ENCODE assay signal across 10 cellular contexts in genomic region chr15:96346409-96346808, GRCh38. TPM values are rescaled to one million over a fixed set of nuclear protein-coding genes. Genes with fewer than 3 reads are reported as not detected.
DNase-seq lines count a peak whose midpoint lies in the region; ATAC-seq and TF ChIP-seq lines count a peak whose summit lies in the region.
"Had no signal": no experiment of that assay in that cellular context is flagged by ENCODE, and none has a peak within 500 bp of the region (broad histone marks: within the 10 kb centered on the region; RNA-seq: fewer than 3 reads in every experiment).

No MANE protein-coding gene starts in this region.

- peaks cover 8% of the 10 kb centered on the region for H3K9me3 ChIP-seq in CD4-positive, alpha-beta T cell (ENCODE audit: control insufficient read depth, low read length)
- no peaks in the 10 kb centered on the region for H3K9me3 ChIP-seq in psoas muscle

- ATAC-seq in CD4-positive, alpha-beta T cell (ENCODE audit: poor library complexity), result no peak
- ATAC-seq in WTC11, result no peak
- ATAC-seq in psoas muscle, result no peak
- no peak for ATAC-seq in GM21825 (IDR thresholded peaks at IDR 0.05; ENCODE audit: unreplicated experiment)
- ATAC-seq in HG03108 (IDR thresholded peaks at IDR 0.05; ENCODE audit: unreplicated experiment), result no peak

- no peak overlapping the region for H3K27ac ChIP-seq in CD4-positive, alpha-beta T cell (ENCODE audit: low read depth, low read length)
- peak overlapping the region; percentile 94 for H3K27ac ChIP-seq in psoas muscle
- H3K27ac ChIP-seq: C4-2B had no signal

- intact Hi-C loops in CD4-positive, alpha-beta T cell (cut with DNase I, micrococcal nuclease), result no loop called here
- intact Hi-C loops in psoas muscle (cut with DNase I), result loop anchor here in 1 of 2 donors (5.0 kb wide), 1 partner anchor 1084 kb away; no protein-coding TSS in a partner anchor

- no peaks in the 10 kb centered on the region for H3K36me3 ChIP-seq in psoas muscle (ENCODE audit: insufficient read depth in 1 of 2, low read depth in 1 of 2)

- no peaks in the 10 kb centered on the region for H3K4me1 Mint-ChIP-seq in CD4-positive, alpha-beta T cell (ENCODE audit: low read depth)
- peaks cover 84% of the 10 kb centered on the region for H3K4me1 Mint-ChIP-seq in WTC11
- H3K4me1 Mint-ChIP-seq: activated CD4-positive, alpha-beta memory T cell treated with anti-CD3 and anti-CD28 coated beads, Interleukin-2, amount 10 ng/mL, durations not matched to agents 7 days and 5 days had no signal

- peaks cover 100% of the 10 kb centered on the region for H3K27me3 Mint-ChIP-seq in CD4-positive, alpha-beta T cell
- no peaks in the 10 kb centered on the region; the same call in 1 of the 2 replicates for H3K27me3 Mint-ChIP-seq in WTC11 (ENCODE audit: low read depth)

- H3K27ac Mint-ChIP-seq in CD4-positive, alpha-beta T cell, result no peak overlapping the region
- no peak overlapping the region for H3K27ac Mint-ChIP-seq in WTC11
- H3K27ac Mint-ChIP-seq: activated CD4-positive, alpha-beta memory T cell treated with anti-CD3 and anti-CD28 coated beads, Interleukin-2, amount 10 ng/mL, durations not matched to agents 7 days and 5 days had no signal

- peak overlapping the region; percentile 25 for H3K4me3 Mint-ChIP-seq in CD4-positive, alpha-beta T cell
- H3K4me3 Mint-ChIP-seq in WTC11, result peak overlapping the region; percentile 81
- H3K4me3 Mint-ChIP-seq: activated CD4-positive, alpha-beta memory T cell treated with anti-CD3 and anti-CD28 coated beads, Interleukin-2, amount 10 ng/mL, durations not matched to agents 7 days and 5 days had no signal

- no peaks in the 10 kb centered on the region for H3K4me1 ChIP-seq in psoas muscle

- peaks cover 98% of the 10 kb centered on the region for H3K27me3 ChIP-seq in CD4-positive, alpha-beta T cell (ENCODE audit: control insufficient read depth, insufficient read depth, low read length)
- no peaks in the 10 kb centered on the region for H3K27me3 ChIP-seq in psoas muscle (ENCODE audit: insufficient read depth in 3 of 3, low read length in 2 of 3)

- H3K36me3 Mint-ChIP-seq in CD4-positive, alpha-beta T cell (ENCODE audit: low read depth), result no peaks in the 10 kb centered on the region
- no peaks in the 10 kb centered on the region for H3K36me3 Mint-ChIP-seq in WTC11

- 72 to 86% (median 72%) methylated on average over 3 of the region's 3 CpGs for WGBS in psoas muscle, 3 donors

- H3K4me3 ChIP-seq in fibroblast of pulmonary artery (replicated peaks; ENCODE audit: low read depth, low read length) (peak overlapping the region; percentile 56), psoas muscle (peak overlapping the region; percentile 92)

- no peaks in the 10 kb centered on the region for H3K9me3 Mint-ChIP-seq in CD4-positive, alpha-beta T cell
- no peaks in the 10 kb centered on the region for H3K9me3 Mint-ChIP-seq in WTC11
- H3K9me3 Mint-ChIP-seq: activated CD4-positive, alpha-beta memory T cell treated with anti-CD3 and anti-CD28 coated beads, Interleukin-2, amount 10 ng/mL, durations not matched to agents 7 days and 5 days had no signal

- POLR2A ChIA-PET in CD4-positive, alpha-beta T cell (lab: Charles Lee), result no interaction called here
- POLR2A ChIA-PET in WTC11 (lab: Charles Lee), result no interaction called here

- no peak for TF ChIP-seq CTCF in CD4-positive, alpha-beta T cell (IDR thresholded peaks at IDR 0.05)
- TF ChIP-seq CTCF in WTC11 (IDR thresholded peaks at IDR 0.05) (no peak), fibroblast of pulmonary artery (IDR thresholded peaks at IDR 0.05; ENCODE audit: low read length, missing control alignments) (no peak), psoas muscle (IDR thresholded peaks at IDR 0.05) (no peak)

- DNase-seq in CD4-positive, alpha-beta T cell, result no peak
- no peak for DNase-seq in WTC11 (ENCODE audit: low spot score)
- DNase-seq in fibroblast of pulmonary artery (ENCODE audit: low read depth), result no peak
- DNase-seq in psoas muscle, result no peak
- DNase-seq in DMS79 (lab: John Stamatoyannopoulos, UW), result no peak
- DNase-seq in NCI-H2171 treated with DMSO at 0.1 percent for 48 hours (lab: John Stamatoyannopoulos, UW), result no peak
- DNase-seq: activated CD4-positive, alpha-beta memory T cell treated with anti-CD3 and anti-CD28 coated beads, Interleukin-2, amount 10 ng/mL, durations not matched to agents 7 days and 5 days had no signal

- CTCF ChIA-PET in CD4-positive, alpha-beta T cell (lab: Charles Lee), result no interaction called here
- CTCF ChIA-PET in WTC11 (lab: Charles Lee), result interaction anchor here (0.8 to 2.5 kb wide), 4 partner anchors 11 to 585 kb away, joined by 3 to 14 read pairs (median 4); no protein-coding TSS in a partner anchor

TF ChIP-seq in WTC11, 78 proteins besides CTCF, POLR2A, EP300 and RAD21:
- no peak for TF ChIP-seq E2F4 (CRISPR knock-in tag; IDR thresholded peaks at IDR 0.05; ENCODE audit: borderline replicate concordance, low read depth)
TF ChIP-seq in WTC11: peak in this region for 0.

RNA-seq across cellular contexts. Expression of gene NR2F2, which starts 15.9 kb away (rescaled TPM):
- not detected for total RNA-seq in CD4-positive, alpha-beta T cell
- total RNA-seq in WTC11 (2021) (0.27 to 0.57 TPM (median 0.55 TPM) in 3 replicates), psoas muscle (10 to 100 TPM; 14.5 to 17.1 (median 15.7) TPM)
- polyA plus RNA-seq in psoas muscle, result 10 to 100 TPM; 10.3 to 20.1 (median 11.3) TPM
- total RNA-seq: activated CD4-positive, alpha-beta memory T cell treated with anti-CD3 and anti-CD28 coated beads, Interleukin-2, amount 10 ng/mL, durations not matched to agents 7 days and 5 days had no signal
